In the genomic region with DNA sequence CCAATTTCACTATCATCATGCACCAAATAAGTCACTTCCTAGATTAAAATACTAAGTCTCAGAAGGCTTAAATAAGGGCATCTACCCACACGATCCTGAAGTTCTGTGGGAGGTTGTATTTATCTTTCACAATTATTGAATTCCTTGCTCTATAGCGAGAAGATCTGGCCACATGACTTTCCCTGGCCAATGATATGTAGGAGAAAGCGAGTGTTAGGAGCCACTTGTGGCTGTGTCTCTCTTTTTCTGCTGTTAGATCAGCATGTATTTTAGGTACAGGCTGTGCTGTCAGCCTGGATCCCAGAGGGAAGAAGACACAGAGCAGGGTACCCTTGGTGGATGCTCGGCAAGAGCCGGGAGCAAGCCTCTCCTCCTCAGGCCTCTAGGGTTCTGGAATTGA, we compare ENCODE assay signal across 22 cellular contexts.
"Had no signal": no experiment of that assay in that cellular context is flagged by ENCODE, and none has a peak within 500 bp of the region (broad histone marks: within the 10 kb centered on the region; RNA-seq: fewer than 3 reads in every experiment).

No MANE protein-coding gene starts in this region.

- H3K4me3 ChIP-seq: colonic mucosa, coronary artery, dorsolateral prefrontal cortex, esophagus muscularis mucosa, esophagus squamous epithelium, gastrocnemius medialis, gastroesophageal sphincter, heart left ventricle, heart right ventricle had no signal

- H3K4me1 ChIP-seq: colonic mucosa, esophagus muscularis mucosa, esophagus squamous epithelium, foreskin keratinocyte, gastrocnemius medialis, gastroesophageal sphincter, heart left ventricle, heart right ventricle had no signal

- H3K9me3 ChIP-seq: colonic mucosa, esophagus muscularis mucosa, esophagus squamous epithelium, gastrocnemius medialis, gastroesophageal sphincter, heart left ventricle, heart right ventricle had no signal

- H3K36me3 ChIP-seq: colonic mucosa, esophagus muscularis mucosa, esophagus squamous epithelium, gastrocnemius medialis, gastroesophageal sphincter, heart left ventricle, heart right ventricle had no signal

- H3K27me3 ChIP-seq: colonic mucosa, esophagus muscularis mucosa, esophagus squamous epithelium, foreskin keratinocyte, gastrocnemius medialis, gastroesophageal sphincter, heart left ventricle, heart right ventricle had no signal

- H3K27ac ChIP-seq: colonic mucosa, coronary artery, dorsolateral prefrontal cortex, epithelial cell of prostate, esophagus muscularis mucosa, esophagus squamous epithelium, foreskin keratinocyte, gastrocnemius medialis, gastroesophageal sphincter, heart left ventricle, heart right ventricle had no signal

- DNase-seq: colonic mucosa; cortex of kidney; dermis blood vessel endothelial cell; dorsolateral prefrontal cortex; effector CD4-positive, alpha-beta T cell; effector CD8-positive, alpha-beta T cell; effector memory CD4-positive, alpha-beta T cell; effector memory CD8-positive, alpha-beta T cell; endodermal cell; erythroblast; esophagus squamous epithelium; foreskin fibroblast; foreskin keratinocyte; foreskin melanocyte; gastrocnemius medialis; glutamatergic neuron; heart left ventricle; heart right ventricle had no signal
